10 cellular contexts compared by ENCODE assay signal in genomic region chr20:9215539-9215938, GRCh38.
DNase-seq lines count a peak whose midpoint lies in the region; ATAC-seq, FAIRE-seq and TF ChIP-seq lines count a peak whose summit lies in the region.
"Had no signal": no experiment of that assay in that cellular context is flagged by ENCODE, and none has a peak within 500 bp of the region (broad histone marks: within the 10 kb centered on the region; RNA-seq: fewer than 3 reads in every experiment).

No MANE protein-coding gene starts in this region.

- H3K27ac ChIP-seq in astrocyte (ENCODE audit: low read depth, low read length) (no peak overlapping the region), uterus (no peak overlapping the region)

- H3K4me2 ChIP-seq in astrocyte (ENCODE audit: low read length) = no peak overlapping the region

- H3K4me3 Mint-ChIP-seq in astrocyte (ENCODE audit: unreplicated experiment) = no peak overlapping the region
- H3K4me3 Mint-ChIP-seq: dendritic cell treated with granulocyte-macrophage colony-stimulating factor and Interleukin-4, amounts not matched to agents 40 ng/mL and 50 ng/mL, for 4 days; stimulated activated naive B cell treated with anti-CD40 and anti-IgM and Interleukin-4, amounts not matched to agents 10 μg/mL and 1 μg/mL and 100 μg/mL, for 72 hours had no signal

- H3K9me3 Mint-ChIP-seq in astrocyte (ENCODE audit: unreplicated experiment) = no peaks in the 10 kb centered on the region
- H3K9me3 Mint-ChIP-seq: dendritic cell treated with granulocyte-macrophage colony-stimulating factor and Interleukin-4, amounts not matched to agents 40 ng/mL and 50 ng/mL, for 4 days; stimulated activated naive B cell treated with anti-CD40 and anti-IgM and Interleukin-4, amounts not matched to agents 10 μg/mL and 1 μg/mL and 100 μg/mL, for 72 hours had no signal

- H4K20me1 ChIP-seq in astrocyte (ENCODE audit: insufficient read depth, low read length) = no peaks in the 10 kb centered on the region

- no peak overlapping the region for H2AFZ ChIP-seq in astrocyte (ENCODE audit: low read depth, low read length)

- no peaks in the 10 kb centered on the region for H3K27me3 ChIP-seq in astrocyte (ENCODE audit: insufficient read depth, low read length)
- H3K27me3 ChIP-seq in uterus = no peaks in the 10 kb centered on the region

- H3K4me3 ChIP-seq in GM12864 (ENCODE audit: low read depth, low read length) (no peak overlapping the region), astrocyte (ENCODE audit: insufficient read depth, low read depth, low read length) (no peak overlapping the region), mucosa of descending colon (no peak overlapping the region), uterus (no peak overlapping the region)

- no peak for FAIRE-seq in astrocyte (lab: Jason Lieb, UNC)

- H3K79me2 ChIP-seq in astrocyte (ENCODE audit: insufficient read depth, low read length) = no peaks in the 10 kb centered on the region

- no peaks in the 10 kb centered on the region for H3K27me3 Mint-ChIP-seq in astrocyte (ENCODE audit: low read depth, unreplicated experiment)
- H3K27me3 Mint-ChIP-seq: dendritic cell treated with granulocyte-macrophage colony-stimulating factor and Interleukin-4, amounts not matched to agents 40 ng/mL and 50 ng/mL, for 4 days; stimulated activated naive B cell treated with anti-CD40 and anti-IgM and Interleukin-4, amounts not matched to agents 10 μg/mL and 1 μg/mL and 100 μg/mL, for 72 hours had no signal

- no peak overlapping the region for H3K27ac Mint-ChIP-seq in astrocyte (ENCODE audit: unreplicated experiment)
- H3K27ac Mint-ChIP-seq: dendritic cell treated with granulocyte-macrophage colony-stimulating factor and Interleukin-4, amounts not matched to agents 40 ng/mL and 50 ng/mL, for 4 days; stimulated activated naive B cell treated with anti-CD40 and anti-IgM and Interleukin-4, amounts not matched to agents 10 μg/mL and 1 μg/mL and 100 μg/mL, for 72 hours had no signal

- ATAC-seq in mucosa of descending colon (peak; percentile 39), HG02884 (IDR thresholded peaks at IDR 0.05; ENCODE audit: unreplicated experiment) (no peak), HG03097 (IDR thresholded peaks at IDR 0.05; ENCODE audit: low FRiP score, unreplicated experiment) (no peak)
- ATAC-seq: left lobe of liver; stimulated activated naive B cell treated with anti-CD40 and anti-IgM and Interleukin-4, amounts not matched to agents 10 μg/mL and 1 μg/mL and 100 μg/mL, for 72 hours had no signal

- DNase-seq in GM12864 (ENCODE audit: low read depth) = no peak
- no peak for DNase-seq in astrocyte (ENCODE audit: low read depth)
- DNase-seq in mucosa of descending colon = no peak
- no peak for DNase-seq in uterus
- DNase-seq: stimulated activated naive B cell treated with anti-CD40 and anti-IgM and Interleukin-4, amounts not matched to agents 10 μg/mL and 1 μg/mL and 100 μg/mL, for 72 hours had no signal

- no peaks in the 10 kb centered on the region for H3K36me3 ChIP-seq in astrocyte (ENCODE audit: insufficient read depth, low read length)
- H3K36me3 ChIP-seq in mucosa of descending colon (ENCODE audit: low read depth) = no peaks in the 10 kb centered on the region
- H3K36me3 ChIP-seq in uterus = no peaks in the 10 kb centered on the region

- H3K36me3 Mint-ChIP-seq in astrocyte (ENCODE audit: low read depth, unreplicated experiment) = no peaks in the 10 kb centered on the region
- H3K36me3 Mint-ChIP-seq: stimulated activated naive B cell treated with anti-CD40 and anti-IgM and Interleukin-4, amounts not matched to agents 10 μg/mL and 1 μg/mL and 100 μg/mL, for 72 hours had no signal

- intact Hi-C loops in mucosa of descending colon (cut with DNase I, micrococcal nuclease) = loop anchor here in 1 of 2 donors (5.0 kb wide), 1 partner anchor 132 kb away; no protein-coding TSS in a partner anchor
- intact Hi-C loops in uterus (cut with DNase I; ENCODE audit: low total_unique reads) = no loop called here

- no peak overlapping the region for H3K9ac ChIP-seq in astrocyte (ENCODE audit: low read length)

- TF ChIP-seq CTCF in GM12864 (IDR thresholded peaks at IDR 0.05; ENCODE audit: low read depth, low read length, missing control alignments) (peak; percentile 58), LNCAP (IDR thresholded peaks at IDR 0.05) (peak; percentile 64), astrocyte (IDR thresholded peaks at IDR 0.05; ENCODE audit: insufficient read depth, low read depth, low read length) (peak; percentile 5), mucosa of descending colon (IDR thresholded peaks at IDR 0.05) (no peak), uterus (IDR thresholded peaks at IDR 0.05) (no peak)

- no peak for TF ChIP-seq POLR2A in uterus (IDR thresholded peaks at IDR 0.05)

- H3K4me1 ChIP-seq in astrocyte (ENCODE audit: insufficient read depth, low read length) (peaks cover 2% of the 10 kb centered on the region), mucosa of descending colon (ENCODE audit: low read depth) (no peaks in the 10 kb centered on the region), uterus (peaks cover 0 to 2% of the 10 kb centered on the region in 2 donors)

- H3K9me3 ChIP-seq in astrocyte (ENCODE audit: insufficient read depth, low read depth, low read length) (no peaks in the 10 kb centered on the region), mucosa of descending colon (no peaks in the 10 kb centered on the region), uterus (no peaks in the 10 kb centered on the region)

- peaks cover 25% of the 10 kb centered on the region for H3K4me1 Mint-ChIP-seq in astrocyte (ENCODE audit: low read depth, unreplicated experiment)

Comparison
In these comparisons a context has a peak if more than half of its experiments do, and no peak if none do; other contexts are left out.
1. CTCF ChIP-seq: peak in GM12864 (single experiment), LNCAP (single experiment) and astrocyte (single experiment); none in mucosa of descending colon (single experiment) and uterus (0 of 4).